Comparison of ENCODE assay signal across 8 cellular contexts in genomic region chr1:154419620-154420020, GRCh38. TPM values are rescaled to one million over a fixed set of nuclear protein-coding genes. Genes with fewer than 3 reads are reported as not detected.
A peak's percentile ranks its signal among the peaks of the same experiment; 100 is the strongest.
DNase-seq lines count a peak whose midpoint lies in the region; ATAC-seq and TF ChIP-seq lines count a peak whose summit lies in the region.

No MANE protein-coding gene starts in this region.

- DNase-seq in GM03348 (ENCODE audit: low spot score): peak; percentile 89
- DNase-seq in SHP77 treated with DMSO at 0.1 percent for 48 hours (lab: John Stamatoyannopoulos, UW): peak; percentile 69
- DNase-seq in colonic mucosa: peak; percentile 72
- DNase-seq in lung microvascular endothelial cell (ENCODE audit: low read depth in 2 of 2): peak; percentile 95 to 97
- DNase-seq in thyroid gland: peak; percentile 85 to 91
- no peak for DNase-seq in NCI-H748 treated with DMSO at 0.1 percent for 48 hours (lab: John Stamatoyannopoulos, UW)
- no peak for DNase-seq in NCI-H2171 treated with DMSO at 0.1 percent for 48 hours (lab: John Stamatoyannopoulos, UW)

- ATAC-seq in GM21423 (IDR thresholded peaks at IDR 0.05; ENCODE audit: unreplicated experiment): no peak

- H3K36me3 ChIP-seq in colonic mucosa: no peaks in the 10 kb centered on the region
- no peaks in the 10 kb centered on the region for H3K36me3 ChIP-seq in thyroid gland

- 1 to 5% methylated on average over 8 of the region's 8 CpGs for WGBS in thyroid gland, 2 donors

- H3K9me3 ChIP-seq in colonic mucosa (no peaks in the 10 kb centered on the region), thyroid gland (no peaks in the 10 kb centered on the region)

- H3K4me3 ChIP-seq in colonic mucosa: no peak overlapping the region
- H3K4me3 ChIP-seq in thyroid gland (replicated peaks in 1 of 3): no peak overlapping the region

- H3K27me3 ChIP-seq in colonic mucosa (no peaks in the 10 kb centered on the region), thyroid gland (no peaks in the 10 kb centered on the region)

- peak in 1 of 2 donors; percentile 33 for TF ChIP-seq POLR2A in thyroid gland (IDR thresholded peaks at IDR 0.05)

- TF ChIP-seq CTCF in colonic mucosa (IDR thresholded peaks at IDR 0.05) (no peak), thyroid gland (IDR thresholded peaks at IDR 0.05) (no peak)

- H3K4me1 ChIP-seq in colonic mucosa (peaks cover 28% of the 10 kb centered on the region), thyroid gland (peaks cover 29 to 66% of the 10 kb centered on the region in 2 donors)

- intact Hi-C loops in colonic mucosa (cut with DNase I): no loop called here
- intact Hi-C loops in thyroid gland (cut with DNase I): no loop called here

- H3K27ac ChIP-seq in colonic mucosa (peak overlapping the region; percentile 79), thyroid gland (peak overlapping the region; percentile 91 to 96 (median 95))

- peak overlapping the region; percentile 30 to 70 for H3K9ac ChIP-seq in colonic mucosa (ENCODE audit: low read depth in 2 of 2, low read length in 2 of 2)

RNA-seq across cellular contexts. Expression of gene IL6R, which starts 14.5 kb away (rescaled TPM):
- total RNA-seq in colonic mucosa: 10 to 100 TPM; 31.7 to 38.2 TPM
- total RNA-seq in lung microvascular endothelial cell: 7.6 and 9.7 TPM in 2 replicates
- total RNA-seq in thyroid gland: 10 to 100 TPM in 1 of 4 donors, 1 to 10 TPM in 3; 4.4 to 15.3 (median 7.4) TPM

Comparison
In these comparisons a context has a peak if more than half of its experiments do, and no peak if none do; other contexts are left out.
1. DNase-seq: peak in GM03348 (single experiment), SHP77 treated with DMSO at 0.1 percent for 48 hours (single experiment), colonic mucosa (single experiment), lung microvascular endothelial cell (2 of 2) and thyroid gland (2 of 2); none in NCI-H748 treated with DMSO at 0.1 percent for 48 hours (single experiment) and NCI-H2171 treated with DMSO at 0.1 percent for 48 hours (single experiment).